In genomic region chr14:62117718-62118164, GRCh38 we compare ENCODE assay signal across 8 cellular contexts.
DNase-seq lines count a peak whose midpoint lies in the region; ATAC-seq and TF ChIP-seq lines count a peak whose summit lies in the region.

No MANE protein-coding gene starts in this region.

- no peaks in the 10 kb centered on the region for H4K20me1 ChIP-seq in GM23338 (replicated peaks; ENCODE audit: insufficient read depth)

- no peaks in the 10 kb centered on the region for H3K9me3 ChIP-seq in naive thymus-derived CD4-positive, alpha-beta T cell (ENCODE audit: control insufficient read depth in 2 of 3, low read length in 3 of 3)

- no CpG with 5 or more reads among the region's 13 CpGs for WGBS in mesendoderm (ENCODE audit: extremely low coverage, insufficient coverage, low lambda C conversion rate)

- H3K79me1 ChIP-seq in mesendoderm (ENCODE audit: low read length): no peaks in the 10 kb centered on the region

- peak overlapping the region; percentile 87; the same call in 1 of the 2 replicates for H2AFZ ChIP-seq in GM23338

- TF ChIP-seq CTCF in GM23338 (conservative IDR thresholded peaks at IDR 0.05; ENCODE audit: low read depth in 2 of 2): no peak
- peak in 1 of 2 experiments; percentile 48 for TF ChIP-seq CTCF in brain (conservative IDR thresholded peaks at IDR 0.05)

- H3K4me2 ChIP-seq in GM23338 (peak overlapping the region; percentile 82), mesendoderm (ENCODE audit: low read length) (no peak overlapping the region)

- no peak overlapping the region for H3K27ac ChIP-seq in GM23338 (ENCODE audit: low read depth)
- no peak overlapping the region for H3K27ac ChIP-seq in naive thymus-derived CD4-positive, alpha-beta T cell (ENCODE audit: low read depth, low read length)
- H3K27ac ChIP-seq in mesendoderm (ENCODE audit: low read depth, low read length): no peak overlapping the region

- H3K18ac ChIP-seq in mesendoderm (ENCODE audit: low read length): no peak overlapping the region

- CTCF ChIA-PET in naive thymus-derived CD4-positive, alpha-beta T cell (lab: Charles Lee): interaction anchor here (0.8 kb wide), 1 partner anchor 85 kb away, joined by 3 read pairs; no protein-coding TSS in a partner anchor

- H3K4me1 ChIP-seq in GM23338 (ENCODE audit: insufficient read depth) (peaks cover 9% of the 10 kb centered on the region; the same call in 1 of the 2 replicates), mesendoderm (ENCODE audit: control insufficient read depth, low read depth, low read length) (no peaks in the 10 kb centered on the region)
- H3K4me1 ChIP-seq in naive thymus-derived CD4-positive, alpha-beta T cell (ENCODE audit: control insufficient read depth in 2 of 2, insufficient read depth in 2 of 2, low read length in 2 of 2): peaks cover 0 to 7% of the 10 kb centered on the region in 2 donors

- H2AK5ac ChIP-seq in mesendoderm (ENCODE audit: low read length): no peak overlapping the region

- no peaks in the 10 kb centered on the region for H3F3A ChIP-seq in GM23338 (replicated peaks; ENCODE audit: low read depth)

- H3K27ac Mint-ChIP-seq in GM23338 (no peak overlapping the region), brain (peak overlapping the region in 4 of 5 experiments; percentile 36 to 88 (median 68))
- H3K27ac Mint-ChIP-seq in naive thymus-derived CD4-positive, alpha-beta T cell: no peak overlapping the region

- H3K9ac ChIP-seq in mesendoderm (ENCODE audit: low read length): no peak overlapping the region

- H2BK15ac ChIP-seq in mesendoderm (replicated peaks; ENCODE audit: low read depth): no peak overlapping the region

- H2BK5ac ChIP-seq in mesendoderm (ENCODE audit: low read length): no peak overlapping the region

- no peak for ATAC-seq in GM23338
- no peak for ATAC-seq in naive thymus-derived CD4-positive, alpha-beta T cell
- ATAC-seq in HG03565 (IDR thresholded peaks at IDR 0.05; ENCODE audit: unreplicated experiment): no peak

- POLR2A ChIA-PET in naive thymus-derived CD4-positive, alpha-beta T cell (lab: Charles Lee): no interaction called here

- intact Hi-C loops in naive thymus-derived CD4-positive, alpha-beta T cell (cut with micrococcal nuclease): loop anchor here in 1 of 2 donors (5.0 kb wide), 1 partner anchor 650 kb away; no protein-coding TSS in a partner anchor

- H3K56ac ChIP-seq in mesendoderm (ENCODE audit: low read length): no peak overlapping the region

- H3K9me2 ChIP-seq in GM23338 (ENCODE audit: insufficient read depth): no peaks in the 10 kb centered on the region

- H3K27me3 ChIP-seq in GM23338 (ENCODE audit: insufficient read depth) (peaks cover 58% of the 10 kb centered on the region), mesendoderm (ENCODE audit: insufficient read depth, low read length, poor library complexity) (peaks cover 2% of the 10 kb centered on the region)
- peaks cover 0 to 12% of the 10 kb centered on the region in 2 donors for H3K27me3 ChIP-seq in naive thymus-derived CD4-positive, alpha-beta T cell (ENCODE audit: control insufficient read depth in 2 of 2, insufficient read depth in 2 of 2, low read length in 2 of 2)

- no peak overlapping the region for H4K5ac ChIP-seq in mesendoderm (ENCODE audit: low read length)

- H3K4me3 ChIP-seq in GM23338 (peak overlapping the region; percentile 79), mesendoderm (ENCODE audit: low read length) (no peak overlapping the region)
- peak overlapping the region; percentile 46 for H3K4me3 ChIP-seq in naive thymus-derived CD4-positive, alpha-beta T cell (ENCODE audit: low read length)

- no peaks in the 10 kb centered on the region for H3K36me3 Mint-ChIP-seq in GM23338 (ENCODE audit: low read depth)
- no peaks in the 10 kb centered on the region for H3K36me3 Mint-ChIP-seq in brain
- no peaks in the 10 kb centered on the region for H3K36me3 Mint-ChIP-seq in naive thymus-derived CD4-positive, alpha-beta T cell

- peak overlapping the region; percentile 84 for H3K4me3 Mint-ChIP-seq in GM23338
- peak overlapping the region; percentile 84 to 91 (median 87) for H3K4me3 Mint-ChIP-seq in brain
- peak overlapping the region; percentile 16 to 84 (median 74) for H3K4me3 Mint-ChIP-seq in naive thymus-derived CD4-positive, alpha-beta T cell

- no peak overlapping the region for H2BK120ac ChIP-seq in mesendoderm (ENCODE audit: low read depth, low read length)

- H3K27me3 Mint-ChIP-seq in GM23338 (ENCODE audit: insufficient read depth, low read depth, poor library complexity) (peaks cover 28% of the 10 kb centered on the region), brain (peaks cover 26% of the 10 kb centered on the region)
- H3K27me3 Mint-ChIP-seq in naive thymus-derived CD4-positive, alpha-beta T cell: peaks cover 71 to 88% (median 72%) of the 10 kb centered on the region in 5 donors

- no peaks in the 10 kb centered on the region for H3K9me3 Mint-ChIP-seq in GM23338
- H3K9me3 Mint-ChIP-seq in brain: peaks cover 0 to 6% (median 0%) of the 10 kb centered on the region in 5 experiments
- no peaks in the 10 kb centered on the region for H3K9me3 Mint-ChIP-seq in naive thymus-derived CD4-positive, alpha-beta T cell

- no peak overlapping the region for H3K23ac ChIP-seq in mesendoderm (ENCODE audit: low read length)

- no peaks in the 10 kb centered on the region for H3K79me2 ChIP-seq in GM23338 (replicated peaks; ENCODE audit: insufficient read depth)
- no peaks in the 10 kb centered on the region for H3K79me2 ChIP-seq in mesendoderm (ENCODE audit: control insufficient read depth, insufficient read depth, low read length)

- H3K36me3 ChIP-seq in GM23338 (ENCODE audit: insufficient read depth): no peaks in the 10 kb centered on the region
- no peaks in the 10 kb centered on the region for H3K36me3 ChIP-seq in naive thymus-derived CD4-positive, alpha-beta T cell (ENCODE audit: control insufficient read depth in 2 of 3, insufficient read depth in 3 of 3, low read length in 3 of 3)
- no peaks in the 10 kb centered on the region for H3K36me3 ChIP-seq in mesendoderm (ENCODE audit: control insufficient read depth, insufficient read depth, low read length)

- no peak overlapping the region for H3K4ac ChIP-seq in mesendoderm (ENCODE audit: low read depth, low read length)

- no peak overlapping the region for H4K8ac ChIP-seq in mesendoderm (ENCODE audit: low read depth, low read length)

- DNase-seq in Ammon's horn (ENCODE audit: low spot score) (peak; percentile 20), GM23338 (ENCODE audit: low spot score) (no peak), NCI-H2107 (lab: John Stamatoyannopoulos, UW) (no peak), KG1 (lab: John Stamatoyannopoulos, UW) (no peak), mesendoderm (no peak)
- no peak for DNase-seq in naive thymus-derived CD4-positive, alpha-beta T cell

- H3K4me1 Mint-ChIP-seq in GM23338 (peaks cover 14% of the 10 kb centered on the region), brain (peaks cover 21% of the 10 kb centered on the region)
- H3K4me1 Mint-ChIP-seq in naive thymus-derived CD4-positive, alpha-beta T cell: peaks cover 0 to 12% (median 9%) of the 10 kb centered on the region in 7 donors

TF ChIP-seq in GM23338, 12 proteins besides CTCF, POLR2A, EP300 and RAD21:
- no peak for TF ChIP-seq ETS1 (IDR thresholded peaks at IDR 0.05)
- TF ChIP-seq EZH2 (IDR thresholded peaks at IDR 0.05; ENCODE audit: low read depth, unreplicated experiment): no peak
- no peak for TF ChIP-seq JUNB (IDR thresholded peaks at IDR 0.05; ENCODE audit: unreplicated experiment)
- no peak for TF ChIP-seq NANOG (IDR thresholded peaks at IDR 0.05; ENCODE audit: borderline replicate concordance)
- TF ChIP-seq POLR2AphosphoS5 (IDR thresholded peaks at IDR 0.05; ENCODE audit: low read depth): no peak
- no peak for TF ChIP-seq STAT1 (IDR thresholded peaks at IDR 0.05; ENCODE audit: unreplicated experiment)
- no peak for TF ChIP-seq ZNF331 (CRISPR knock-in tag; IDR thresholded peaks at IDR 0.05; ENCODE audit: low read depth)
- TF ChIP-seq REST (IDR thresholded peaks at IDR 0.05; ENCODE audit: unreplicated experiment): no peak

Comparison
In these comparisons a context has a peak if more than half of its experiments do, and no peak if none do; other contexts are left out.
1. H3K27ac Mint-ChIP-seq: peak in brain (4 of 5); none in GM23338 (single experiment) and naive thymus-derived CD4-positive, alpha-beta T cell (0 of 9).
2. Peak in every context shown above with its lines, with median percentiles within 50 percentile points of each other: H3K4me3 Mint-ChIP-seq.